ENCODE assay signal across 8 cellular contexts in genomic region chr17:28416703-28417311, GRCh38. TPM values are rescaled to one million over a fixed set of nuclear protein-coding genes. Genes with fewer than 3 reads are reported as not detected.
DNase-seq lines count a peak whose midpoint lies in the region; ATAC-seq and TF ChIP-seq lines count a peak whose summit lies in the region.

No MANE protein-coding gene starts in this region.

- intact Hi-C loops in CD4-positive, alpha-beta T cell (cut with DNase I, micrococcal nuclease): loop anchor here (2.0 to 5.0 kb wide), 2 partner anchors 184 to 185 kb away; no protein-coding TSS in a partner anchor
- intact Hi-C loops in naive thymus-derived CD4-positive, alpha-beta T cell (cut with micrococcal nuclease): loop anchor here (1.0 to 5.0 kb wide), 7 partner anchors 35 to 612 kb away; partner anchors contain the start of genes IFT20 (in 1 of the 2), SARM1 (in 1 of the 2), TMEM97 (in 1 of the 2) and TNFAIP1 (in 1 of the 2)

- H3K4me3 ChIP-seq in HEK293 (ENCODE audit: low read depth, low read length) (no peak overlapping the region), epithelial cell of esophagus (ENCODE audit: low read length) (no peak overlapping the region), thoracic aorta (no peak overlapping the region)
- no peak overlapping the region for H3K4me3 ChIP-seq in naive thymus-derived CD4-positive, alpha-beta T cell (ENCODE audit: low read length)

- POLR2A ChIA-PET in CD4-positive, alpha-beta T cell (lab: Charles Lee): interaction anchor here (1.1 kb wide), 2 partner anchors 12 to 60 kb away, joined by 4 to 5 read pairs; partner anchors contain the start of gene POLDIP2
- POLR2A ChIA-PET in HEK293 (lab: Yijun Ruan, JAX): interaction anchor here (0.5 to 2.9 kb wide), 7 partner anchors 9 to 104 kb away, joined by 3 to 14 read pairs (median 6); partner anchors contain the start of genes IFT20, POLDIP2 and TNFAIP1
- POLR2A ChIA-PET in naive thymus-derived CD4-positive, alpha-beta T cell (lab: Charles Lee): interaction anchor here (0.7 to 1.5 kb wide), 4 partner anchors 59 to 504 kb away, joined by 3 to 5 read pairs (median 4); partner anchors contain the start of genes IFT20 and TNFAIP1

- peaks cover 7% of the 10 kb centered on the region for H3K4me1 Mint-ChIP-seq in CD4-positive, alpha-beta T cell (ENCODE audit: low read depth)
- peaks cover 0 to 6% (median 4%) of the 10 kb centered on the region in 7 donors for H3K4me1 Mint-ChIP-seq in naive thymus-derived CD4-positive, alpha-beta T cell

- peak; percentile 31 to 55 (median 38) for DNase-seq in CD4-positive, alpha-beta T cell
- peak; percentile 93 for DNase-seq in NCI-H510A treated with DMSO at 0.1 percent for 48 hours (lab: John Stamatoyannopoulos, UW)
- DNase-seq in activated CD4-positive, alpha-beta T cell treated with anti-CD3 and anti-CD28 coated beads, Interleukin-2, amount 50 U/mL, for 4 hours: peak; percentile 42 to 49
- peak; percentile 78 for DNase-seq in epithelial cell of esophagus (ENCODE audit: low read depth)
- DNase-seq in naive thymus-derived CD4-positive, alpha-beta T cell: peak; percentile 18 to 58 (median 40)
- DNase-seq in thoracic aorta (ENCODE audit: low spot score): no peak

- H3K27me3 ChIP-seq in CD4-positive, alpha-beta T cell (ENCODE audit: control insufficient read depth, insufficient read depth, low read length): no peaks in the 10 kb centered on the region
- H3K27me3 ChIP-seq in naive thymus-derived CD4-positive, alpha-beta T cell (ENCODE audit: control insufficient read depth in 2 of 2, insufficient read depth in 2 of 2, low read length in 2 of 2): no peaks in the 10 kb centered on the region
- H3K27me3 ChIP-seq in thoracic aorta (replicated peaks; ENCODE audit: insufficient read depth): no peaks in the 10 kb centered on the region

- H3K27ac Mint-ChIP-seq in CD4-positive, alpha-beta T cell: no peak overlapping the region
- H3K27ac Mint-ChIP-seq in naive thymus-derived CD4-positive, alpha-beta T cell: no peak overlapping the region

- no peaks in the 10 kb centered on the region for H3K4me1 ChIP-seq in HEK293 (ENCODE audit: control insufficient read depth, insufficient read depth, low read length)
- no peaks in the 10 kb centered on the region for H3K4me1 ChIP-seq in naive thymus-derived CD4-positive, alpha-beta T cell (ENCODE audit: control insufficient read depth in 2 of 2, insufficient read depth in 2 of 2, low read length in 2 of 2)
- no peaks in the 10 kb centered on the region for H3K4me1 ChIP-seq in thoracic aorta (ENCODE audit: control insufficient read depth in 1 of 2, low read depth in 2 of 2)

- H3K36me3 ChIP-seq in HEK293 (ENCODE audit: control insufficient read depth in 2 of 2, insufficient read depth in 1 of 2, low read length in 2 of 2): no peaks in the 10 kb centered on the region
- H3K36me3 ChIP-seq in naive thymus-derived CD4-positive, alpha-beta T cell (ENCODE audit: control insufficient read depth in 2 of 3, insufficient read depth in 3 of 3, low read length in 3 of 3): no peaks in the 10 kb centered on the region
- no peaks in the 10 kb centered on the region for H3K36me3 ChIP-seq in thoracic aorta

- no peaks in the 10 kb centered on the region for H3K36me3 Mint-ChIP-seq in CD4-positive, alpha-beta T cell (ENCODE audit: low read depth)
- no peaks in the 10 kb centered on the region for H3K36me3 Mint-ChIP-seq in naive thymus-derived CD4-positive, alpha-beta T cell

- CTCF ChIA-PET in CD4-positive, alpha-beta T cell (lab: Charles Lee): interaction anchor here (0.5 to 1.5 kb wide), 12 partner anchors 11 to 183 kb away, joined by 3 to 14 read pairs (median 4); partner anchors contain the start of genes IFT20, POLDIP2, SARM1 and SLC46A1
- CTCF ChIA-PET in HEK293 (lab: Yijun Ruan, JAX): interaction anchor here (0.6 to 3.3 kb wide), 49 partner anchors 9 to 523 kb away, joined by 3 to 42 read pairs (median 4); partner anchors contain the start of genes IFT20, LYRM9, POLDIP2 and SARM1
- CTCF ChIA-PET in naive thymus-derived CD4-positive, alpha-beta T cell (lab: Charles Lee): interaction anchor here (0.7 to 2.0 kb wide), 12 partner anchors 10 to 611 kb away, joined by 3 to 15 read pairs (median 4); partner anchors contain the start of genes POLDIP2, SLC46A1, TMEM97 and VTN

- H3K27ac ChIP-seq in CD4-positive, alpha-beta T cell (ENCODE audit: low read depth, low read length): no peak overlapping the region
- H3K27ac ChIP-seq in HEK293 (ENCODE audit: extremely low read depth, low read depth, low read length) (no peak overlapping the region), thoracic aorta (no peak overlapping the region)
- H3K27ac ChIP-seq in naive thymus-derived CD4-positive, alpha-beta T cell (ENCODE audit: low read depth, low read length): no peak overlapping the region

- no peak overlapping the region for H3K4me3 Mint-ChIP-seq in CD4-positive, alpha-beta T cell
- peak overlapping the region in 1 of 10 donors; percentile 12 for H3K4me3 Mint-ChIP-seq in naive thymus-derived CD4-positive, alpha-beta T cell

- H3K9me3 ChIP-seq in CD4-positive, alpha-beta T cell (ENCODE audit: control insufficient read depth, low read length): no peaks in the 10 kb centered on the region
- no peaks in the 10 kb centered on the region for H3K9me3 ChIP-seq in HEK293 (ENCODE audit: control insufficient read depth, insufficient read depth, low read depth, low read length)
- no peaks in the 10 kb centered on the region for H3K9me3 ChIP-seq in naive thymus-derived CD4-positive, alpha-beta T cell (ENCODE audit: control insufficient read depth in 2 of 3, low read length in 3 of 3)
- H3K9me3 ChIP-seq in thoracic aorta: no peaks in the 10 kb centered on the region

- H3K9me3 Mint-ChIP-seq in CD4-positive, alpha-beta T cell: no peaks in the 10 kb centered on the region
- H3K9me3 Mint-ChIP-seq in naive thymus-derived CD4-positive, alpha-beta T cell: peaks cover 0 to 2% (median 0%) of the 10 kb centered on the region in 11 donors

- peak; percentile 76 for TF ChIP-seq CTCF in CD4-positive, alpha-beta T cell (IDR thresholded peaks at IDR 0.05)
- TF ChIP-seq CTCF in HEK293 (tag by site-specific recombination; IDR thresholded peaks at IDR 0.05): peak; percentile 77
- TF ChIP-seq CTCF in epithelial cell of esophagus (IDR thresholded peaks at IDR 0.05; ENCODE audit: insufficient read depth, low read depth, low read length, missing control alignments): peak; percentile 91
- TF ChIP-seq CTCF in thoracic aorta (IDR thresholded peaks at IDR 0.05): no peak

- H3K27me3 Mint-ChIP-seq in CD4-positive, alpha-beta T cell: peaks cover 32% of the 10 kb centered on the region
- H3K27me3 Mint-ChIP-seq in naive thymus-derived CD4-positive, alpha-beta T cell: peaks cover 0 to 27% (median 8%) of the 10 kb centered on the region in 5 donors

- ATAC-seq in CD4-positive, alpha-beta T cell (ENCODE audit: poor library complexity): peak; percentile 79
- ATAC-seq in naive thymus-derived CD4-positive, alpha-beta T cell: peak; percentile 89
- ATAC-seq in thoracic aorta (ENCODE audit: insufficient number of reproducible peaks, low FRiP score, low read depth) (peak; percentile 55), HG02759 (IDR thresholded peaks at IDR 0.05; ENCODE audit: unreplicated experiment) (no peak)

TF ChIP-seq in HEK293, 187 proteins besides CTCF, POLR2A, EP300 and RAD21:
- 0 out of 2 replicates have a peak, but pooled peaks have one; percentile 60 for TF ChIP-seq ZNF660 (tag by site-specific recombination; IDR thresholded peaks at IDR 0.05)
- TF ChIP-seq TRIM28 (IDR thresholded peaks at IDR 0.05; ENCODE audit: borderline replicate concordance, low read length): no peak
- peak; percentile 65 for TF ChIP-seq ZNF654 (tag by site-specific recombination; IDR thresholded peaks at IDR 0.05; ENCODE audit: low read depth)

RNA-seq across cellular contexts. Expression of gene SLC46A1, which starts 10.8 kb away (rescaled TPM):
- total RNA-seq in CD4-positive, alpha-beta T cell: under 1 TPM; 0.44 to 0.45 TPM
- 1 to 10 TPM; 1.9 to 5.1 (median 3.6) TPM for total RNA-seq in naive thymus-derived CD4-positive, alpha-beta T cell
- polyA plus RNA-seq in naive thymus-derived CD4-positive, alpha-beta T cell: 1 to 10 TPM; 1.8 to 3.3 TPM
- total RNA-seq in thoracic aorta: 10 to 100 TPM; 11.9 to 29.2 TPM

RNA-seq across cellular contexts. Expression of gene SARM1, which starts 45.3 kb away (rescaled TPM):
- 10 to 100 TPM; 12.5 to 15.4 TPM for total RNA-seq in CD4-positive, alpha-beta T cell
- total RNA-seq in naive thymus-derived CD4-positive, alpha-beta T cell: 10 to 100 TPM; 21.8 to 34.1 (median 27.2) TPM
- polyA plus RNA-seq in naive thymus-derived CD4-positive, alpha-beta T cell: 1 to 10 TPM; 5.2 to 8.4 TPM
- total RNA-seq in thoracic aorta: 10 to 100 TPM; 19.5 to 24.1 TPM

RNA-seq across cellular contexts. Expression of gene VTN, which starts 46.7 kb away (rescaled TPM):
- total RNA-seq in CD4-positive, alpha-beta T cell: under 1 TPM; 0.16 to 0.17 TPM
- under 1 TPM in 2 of 5 experiments, not detected in 3; 0.19 to 0.65 TPM for total RNA-seq in naive thymus-derived CD4-positive, alpha-beta T cell
- under 1 TPM in 1 of 2 donors, not detected in 1; 0.08 TPM for polyA plus RNA-seq in naive thymus-derived CD4-positive, alpha-beta T cell
- 1 to 10 TPM; 1.1 to 3.1 TPM for total RNA-seq in thoracic aorta

RNA-seq across cellular contexts. Expression of gene SEBOX, which starts 51.8 kb away (rescaled TPM):
- not detected for total RNA-seq in CD4-positive, alpha-beta T cell
- not detected for total RNA-seq in naive thymus-derived CD4-positive, alpha-beta T cell
- not detected for polyA plus RNA-seq in naive thymus-derived CD4-positive, alpha-beta T cell
- total RNA-seq in thoracic aorta: not detected

RNA-seq across cellular contexts. Expression of gene SLC13A2, which starts 56.6 kb away (rescaled TPM):
- not detected for total RNA-seq in CD4-positive, alpha-beta T cell
- not detected for total RNA-seq in naive thymus-derived CD4-positive, alpha-beta T cell
- polyA plus RNA-seq in naive thymus-derived CD4-positive, alpha-beta T cell: not detected
- not detected for total RNA-seq in thoracic aorta
